In genomic region chr3:64995857-64996564, GRCh38 we compare ENCODE assay signal across 2 cellular contexts.
A peak's percentile ranks its signal among the peaks of the same experiment; 100 is the strongest.
TF ChIP-seq lines count a peak whose summit lies in the region.

No MANE protein-coding gene starts in this region.

TF ChIP-seq in endothelial cell of umbilical vein, 7 proteins besides CTCF, POLR2A, EP300 and RAD21:
- TF ChIP-seq POLR2AphosphoS5 (IDR thresholded peaks at IDR 0.05; ENCODE audit: insufficient read depth, low read depth, low read length) (peak; percentile 55), JUN (IDR thresholded peaks at IDR 0.05; ENCODE audit: borderline replicate concordance, insufficient read depth, insufficient read length, low read depth) (no peak), FOS (IDR thresholded peaks at IDR 0.05; ENCODE audit: borderline replicate concordance, insufficient read depth, low read length) (peak; percentile 47), EZH2 (IDR thresholded peaks at IDR 0.05; ENCODE audit: borderline replicate concordance, low read depth, low read length, severe bottlenecking) (no peak), MYC (IDR thresholded peaks at IDR 0.05; ENCODE audit: low read depth, low read length) (no peak), GATA2 (IDR thresholded peaks at IDR 0.05; ENCODE audit: insufficient read depth, insufficient read length, low read depth, low read length) (peak; percentile 91)
- TF ChIP-seq, protein P1, sequence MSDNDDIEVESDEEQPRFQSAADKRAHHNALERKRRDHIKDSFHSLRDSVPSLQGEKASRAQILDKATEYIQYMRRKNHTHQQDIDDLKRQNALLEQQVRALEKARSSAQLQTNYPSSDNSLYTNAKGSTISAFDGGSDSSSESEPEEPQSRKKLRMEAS (IDR thresholded peaks at IDR 0.05; ENCODE audit: insufficient read depth, insufficient read length): no peak
TF ChIP-seq in endothelial cell of umbilical vein: peak in this region for 3.

TF ChIP-seq in HepG2, 621 proteins besides CTCF, POLR2A, EP300 and RAD21 (continues in another document):
- TF ChIP-seq MAFG (CRISPR knock-in tag; IDR thresholded peaks at IDR 0.05) (no peak), NKX3-1 (CRISPR knock-in tag; IDR thresholded peaks at IDR 0.05) (no peak), ELF3 (CRISPR knock-in tag; IDR thresholded peaks at IDR 0.05) (0 out of 2 replicates have a peak, but pooled peaks have one; percentile 27), TBX2 (CRISPR knock-in tag; IDR thresholded peaks at IDR 0.05; ENCODE audit: borderline replicate concordance) (peak; percentile 59; the same call in 1 of the 2 replicates), GMEB2 (CRISPR knock-in tag; IDR thresholded peaks at IDR 0.05; ENCODE audit: low read depth) (no peak), MIER3 (CRISPR knock-in tag; IDR thresholded peaks at IDR 0.05; ENCODE audit: borderline replicate concordance) (no peak), GABPA (IDR thresholded peaks at IDR 0.05; ENCODE audit: low read depth, low read length) (no peak), GABPA (CRISPR knock-in tag; IDR thresholded peaks at IDR 0.05; ENCODE audit: low read depth) (peak; percentile 39; the same call in 1 of the 2 replicates), ZSCAN22 (CRISPR knock-in tag; IDR thresholded peaks at IDR 0.05) (no peak), ZNF674 (CRISPR knock-in tag; IDR thresholded peaks at IDR 0.05; ENCODE audit: low read depth) (no peak), PAWR (CRISPR knock-in tag; IDR thresholded peaks at IDR 0.05; ENCODE audit: borderline replicate concordance) (no peak), ZNF563 (CRISPR knock-in tag; IDR thresholded peaks at IDR 0.05) (no peak), NONO (IDR thresholded peaks at IDR 0.05) (no peak), NONO (CRISPR knock-in tag; conservative IDR thresholded peaks at IDR 0.05) (no peak), ERF (CRISPR knock-in tag; IDR thresholded peaks at IDR 0.05) (0 out of 2 replicates have a peak, but pooled peaks have one; percentile 33), HOXA9 (CRISPR knock-in tag; IDR thresholded peaks at IDR 0.05; ENCODE audit: borderline replicate concordance) (no peak), RARA (CRISPR knock-in tag; IDR thresholded peaks at IDR 0.05) (peak; percentile 52; the same call in 1 of the 2 replicates), LBX2 (CRISPR knock-in tag; IDR thresholded peaks at IDR 0.05; ENCODE audit: borderline replicate concordance) (no peak), HNRNPLL (IDR thresholded peaks at IDR 0.05; ENCODE audit: low read depth, low read length, poor library complexity, severe bottlenecking) (no peak), MEIS1 (CRISPR knock-in tag; IDR thresholded peaks at IDR 0.05; ENCODE audit: borderline replicate concordance) (no peak), DNMT3B (CRISPR knock-in tag; conservative IDR thresholded peaks at IDR 0.05) (no peak), SOX13 (IDR thresholded peaks at IDR 0.05) (no peak), SOX13 (CRISPR knock-in tag; conservative IDR thresholded peaks at IDR 0.05 in 1 of 2, IDR thresholded peaks at IDR 0.05 in 1 of 2) (0 out of 4 replicates have a peak, but pooled peaks of 1 of the 2 experiments have one; percentile 4)
- TF ChIP-seq, protein P2, sequence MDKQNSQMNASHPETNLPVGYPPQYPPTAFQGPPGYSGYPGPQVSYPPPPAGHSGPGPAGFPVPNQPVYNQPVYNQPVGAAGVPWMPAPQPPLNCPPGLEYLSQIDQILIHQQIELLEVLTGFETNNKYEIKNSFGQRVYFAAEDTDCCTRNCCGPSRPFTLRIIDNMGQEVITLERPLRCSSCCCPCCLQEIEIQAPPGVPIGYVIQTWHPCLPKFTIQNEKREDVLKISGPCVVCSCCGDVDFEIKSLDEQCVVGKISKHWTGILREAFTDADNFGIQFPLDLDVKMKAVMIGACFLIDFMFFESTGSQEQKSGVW (CRISPR knock-in tag; IDR thresholded peaks at IDR 0.05; ENCODE audit: borderline replicate concordance): no peak
- TF ChIP-seq, protein P3, sequence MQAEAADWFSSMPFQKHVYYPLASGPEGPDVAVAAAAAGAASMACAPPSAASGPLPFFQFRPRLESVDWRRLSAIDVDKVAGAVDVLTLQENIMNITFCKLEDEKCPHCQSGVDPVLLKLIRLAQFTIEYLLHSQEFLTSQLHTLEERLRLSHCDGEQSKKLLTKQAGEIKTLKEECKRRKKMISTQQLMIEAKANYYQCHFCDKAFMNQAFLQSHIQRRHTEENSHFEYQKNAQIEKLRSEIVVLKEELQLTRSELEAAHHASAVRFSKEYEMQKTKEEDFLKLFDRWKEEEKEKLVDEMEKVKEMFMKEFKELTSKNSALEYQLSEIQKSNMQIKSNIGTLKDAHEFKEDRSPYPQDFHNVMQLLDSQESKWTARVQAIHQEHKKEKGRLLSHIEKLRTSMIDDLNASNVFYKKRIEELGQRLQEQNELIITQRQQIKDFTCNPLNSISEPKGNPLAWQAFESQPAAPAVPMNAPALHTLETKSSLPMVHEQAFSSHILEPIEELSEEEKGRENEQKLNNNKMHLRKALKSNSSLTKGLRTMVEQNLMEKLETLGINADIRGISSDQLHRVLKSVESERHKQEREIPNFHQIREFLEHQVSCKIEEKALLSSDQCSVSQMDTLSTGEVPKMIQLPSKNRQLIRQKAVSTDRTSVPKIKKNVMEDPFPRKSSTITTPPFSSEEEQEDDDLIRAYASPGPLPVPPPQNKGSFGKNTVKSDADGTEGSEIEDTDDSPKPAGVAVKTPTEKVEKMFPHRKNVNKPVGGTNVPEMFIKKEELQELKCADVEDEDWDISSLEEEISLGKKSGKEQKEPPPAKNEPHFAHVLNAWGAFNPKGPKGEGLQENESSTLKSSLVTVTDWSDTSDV (CRISPR knock-in tag; IDR thresholded peaks at IDR 0.05): no peak
- TF ChIP-seq, protein P4, sequence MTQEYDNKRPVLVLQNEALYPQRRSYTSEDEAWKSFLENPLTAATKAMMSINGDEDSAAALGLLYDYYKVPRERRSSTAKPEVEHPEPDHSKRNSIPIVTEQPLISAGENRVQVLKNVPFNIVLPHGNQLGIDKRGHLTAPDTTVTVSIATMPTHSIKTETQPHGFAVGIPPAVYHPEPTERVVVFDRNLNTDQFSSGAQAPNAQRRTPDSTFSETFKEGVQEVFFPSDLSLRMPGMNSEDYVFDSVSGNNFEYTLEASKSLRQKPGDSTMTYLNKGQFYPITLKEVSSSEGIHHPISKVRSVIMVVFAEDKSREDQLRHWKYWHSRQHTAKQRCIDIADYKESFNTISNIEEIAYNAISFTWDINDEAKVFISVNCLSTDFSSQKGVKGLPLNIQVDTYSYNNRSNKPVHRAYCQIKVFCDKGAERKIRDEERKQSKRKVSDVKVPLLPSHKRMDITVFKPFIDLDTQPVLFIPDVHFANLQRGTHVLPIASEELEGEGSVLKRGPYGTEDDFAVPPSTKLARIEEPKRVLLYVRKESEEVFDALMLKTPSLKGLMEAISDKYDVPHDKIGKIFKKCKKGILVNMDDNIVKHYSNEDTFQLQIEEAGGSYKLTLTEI (CRISPR knock-in tag; conservative IDR thresholded peaks at IDR 0.05): no peak
- TF ChIP-seq, protein P5, sequence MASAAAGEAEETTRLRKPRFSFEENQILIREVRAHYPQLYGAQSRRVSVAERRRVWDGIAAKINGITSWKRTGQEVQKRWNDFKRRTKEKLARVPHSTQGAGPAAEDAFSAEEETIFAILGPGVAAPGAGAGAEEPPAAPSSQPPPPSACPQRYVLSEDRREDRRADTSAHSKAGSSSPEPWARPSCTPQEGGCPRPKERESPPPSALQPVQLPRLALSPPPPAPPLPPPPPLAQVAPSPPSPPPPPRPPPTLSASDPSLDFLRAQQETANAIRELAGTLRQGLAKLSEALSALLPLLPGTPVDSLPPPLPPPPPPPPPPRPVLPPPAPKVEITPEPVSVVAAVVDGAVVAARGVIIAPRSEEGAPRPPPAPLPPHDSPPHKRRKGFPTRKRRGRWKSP (CRISPR knock-in tag; IDR thresholded peaks at IDR 0.05): no peak
- TF ChIP-seq, protein P6, sequence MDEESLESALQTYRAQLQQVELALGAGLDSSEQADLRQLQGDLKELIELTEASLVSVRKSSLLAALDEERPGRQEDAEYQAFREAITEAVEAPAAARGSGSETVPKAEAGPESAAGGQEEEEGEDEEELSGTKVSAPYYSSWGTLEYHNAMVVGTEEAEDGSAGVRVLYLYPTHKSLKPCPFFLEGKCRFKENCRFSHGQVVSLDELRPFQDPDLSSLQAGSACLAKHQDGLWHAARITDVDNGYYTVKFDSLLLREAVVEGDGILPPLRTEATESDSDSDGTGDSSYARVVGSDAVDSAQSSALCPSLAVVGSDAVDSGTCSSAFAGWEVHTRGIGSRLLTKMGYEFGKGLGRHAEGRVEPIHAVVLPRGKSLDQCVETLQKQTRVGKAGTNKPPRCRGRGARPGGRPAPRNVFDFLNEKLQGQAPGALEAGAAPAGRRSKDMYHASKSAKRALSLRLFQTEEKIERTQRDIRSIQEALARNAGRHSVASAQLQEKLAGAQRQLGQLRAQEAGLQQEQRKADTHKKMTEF (CRISPR knock-in tag; IDR thresholded peaks at IDR 0.05): peak; percentile 26; the same call in 1 of the 2 replicates
- TF ChIP-seq, protein P7, sequence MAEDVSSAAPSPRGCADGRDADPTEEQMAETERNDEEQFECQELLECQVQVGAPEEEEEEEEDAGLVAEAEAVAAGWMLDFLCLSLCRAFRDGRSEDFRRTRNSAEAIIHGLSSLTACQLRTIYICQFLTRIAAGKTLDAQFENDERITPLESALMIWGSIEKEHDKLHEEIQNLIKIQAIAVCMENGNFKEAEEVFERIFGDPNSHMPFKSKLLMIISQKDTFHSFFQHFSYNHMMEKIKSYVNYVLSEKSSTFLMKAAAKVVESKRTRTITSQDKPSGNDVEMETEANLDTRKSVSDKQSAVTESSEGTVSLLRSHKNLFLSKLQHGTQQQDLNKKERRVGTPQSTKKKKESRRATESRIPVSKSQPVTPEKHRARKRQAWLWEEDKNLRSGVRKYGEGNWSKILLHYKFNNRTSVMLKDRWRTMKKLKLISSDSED (CRISPR knock-in tag; IDR thresholded peaks at IDR 0.05): no peak
- TF ChIP-seq, protein P8, sequence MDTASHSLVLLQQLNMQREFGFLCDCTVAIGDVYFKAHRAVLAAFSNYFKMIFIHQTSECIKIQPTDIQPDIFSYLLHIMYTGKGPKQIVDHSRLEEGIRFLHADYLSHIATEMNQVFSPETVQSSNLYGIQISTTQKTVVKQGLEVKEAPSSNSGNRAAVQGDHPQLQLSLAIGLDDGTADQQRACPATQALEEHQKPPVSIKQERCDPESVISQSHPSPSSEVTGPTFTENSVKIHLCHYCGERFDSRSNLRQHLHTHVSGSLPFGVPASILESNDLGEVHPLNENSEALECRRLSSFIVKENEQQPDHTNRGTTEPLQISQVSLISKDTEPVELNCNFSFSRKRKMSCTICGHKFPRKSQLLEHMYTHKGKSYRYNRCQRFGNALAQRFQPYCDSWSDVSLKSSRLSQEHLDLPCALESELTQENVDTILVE (CRISPR knock-in tag; IDR thresholded peaks at IDR 0.05): no peak
- TF ChIP-seq, protein P9, sequence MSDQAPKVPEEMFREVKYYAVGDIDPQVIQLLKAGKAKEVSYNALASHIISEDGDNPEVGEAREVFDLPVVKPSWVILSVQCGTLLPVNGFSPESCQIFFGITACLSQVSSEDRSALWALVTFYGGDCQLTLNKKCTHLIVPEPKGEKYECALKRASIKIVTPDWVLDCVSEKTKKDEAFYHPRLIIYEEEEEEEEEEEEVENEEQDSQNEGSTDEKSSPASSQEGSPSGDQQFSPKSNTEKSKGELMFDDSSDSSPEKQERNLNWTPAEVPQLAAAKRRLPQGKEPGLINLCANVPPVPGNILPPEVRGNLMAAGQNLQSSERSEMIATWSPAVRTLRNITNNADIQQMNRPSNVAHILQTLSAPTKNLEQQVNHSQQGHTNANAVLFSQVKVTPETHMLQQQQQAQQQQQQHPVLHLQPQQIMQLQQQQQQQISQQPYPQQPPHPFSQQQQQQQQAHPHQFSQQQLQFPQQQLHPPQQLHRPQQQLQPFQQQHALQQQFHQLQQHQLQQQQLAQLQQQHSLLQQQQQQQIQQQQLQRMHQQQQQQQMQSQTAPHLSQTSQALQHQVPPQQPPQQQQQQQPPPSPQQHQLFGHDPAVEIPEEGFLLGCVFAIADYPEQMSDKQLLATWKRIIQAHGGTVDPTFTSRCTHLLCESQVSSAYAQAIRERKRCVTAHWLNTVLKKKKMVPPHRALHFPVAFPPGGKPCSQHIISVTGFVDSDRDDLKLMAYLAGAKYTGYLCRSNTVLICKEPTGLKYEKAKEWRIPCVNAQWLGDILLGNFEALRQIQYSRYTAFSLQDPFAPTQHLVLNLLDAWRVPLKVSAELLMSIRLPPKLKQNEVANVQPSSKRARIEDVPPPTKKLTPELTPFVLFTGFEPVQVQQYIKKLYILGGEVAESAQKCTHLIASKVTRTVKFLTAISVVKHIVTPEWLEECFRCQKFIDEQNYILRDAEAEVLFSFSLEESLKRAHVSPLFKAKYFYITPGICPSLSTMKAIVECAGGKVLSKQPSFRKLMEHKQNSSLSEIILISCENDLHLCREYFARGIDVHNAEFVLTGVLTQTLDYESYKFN (CRISPR knock-in tag; conservative IDR thresholded peaks at IDR 0.05): peak; percentile 54
- TF ChIP-seq, protein P10, sequence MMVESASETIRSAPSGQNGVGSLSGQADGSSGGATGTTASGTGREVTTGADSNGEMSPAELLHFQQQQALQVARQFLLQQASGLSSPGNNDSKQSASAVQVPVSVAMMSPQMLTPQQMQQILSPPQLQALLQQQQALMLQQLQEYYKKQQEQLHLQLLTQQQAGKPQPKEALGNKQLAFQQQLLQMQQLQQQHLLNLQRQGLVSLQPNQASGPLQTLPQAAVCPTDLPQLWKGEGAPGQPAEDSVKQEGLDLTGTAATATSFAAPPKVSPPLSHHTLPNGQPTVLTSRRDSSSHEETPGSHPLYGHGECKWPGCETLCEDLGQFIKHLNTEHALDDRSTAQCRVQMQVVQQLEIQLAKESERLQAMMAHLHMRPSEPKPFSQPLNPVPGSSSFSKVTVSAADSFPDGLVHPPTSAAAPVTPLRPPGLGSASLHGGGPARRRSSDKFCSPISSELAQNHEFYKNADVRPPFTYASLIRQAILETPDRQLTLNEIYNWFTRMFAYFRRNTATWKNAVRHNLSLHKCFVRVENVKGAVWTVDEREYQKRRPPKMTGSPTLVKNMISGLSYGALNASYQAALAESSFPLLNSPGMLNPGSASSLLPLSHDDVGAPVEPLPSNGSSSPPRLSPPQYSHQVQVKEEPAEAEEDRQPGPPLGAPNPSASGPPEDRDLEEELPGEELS (CRISPR knock-in tag; IDR thresholded peaks at IDR 0.05): 0 out of 2 replicates have a peak, but pooled peaks have one; percentile 21
